ENCODE assay signal across 10 cellular contexts in the genomic region with DNA sequence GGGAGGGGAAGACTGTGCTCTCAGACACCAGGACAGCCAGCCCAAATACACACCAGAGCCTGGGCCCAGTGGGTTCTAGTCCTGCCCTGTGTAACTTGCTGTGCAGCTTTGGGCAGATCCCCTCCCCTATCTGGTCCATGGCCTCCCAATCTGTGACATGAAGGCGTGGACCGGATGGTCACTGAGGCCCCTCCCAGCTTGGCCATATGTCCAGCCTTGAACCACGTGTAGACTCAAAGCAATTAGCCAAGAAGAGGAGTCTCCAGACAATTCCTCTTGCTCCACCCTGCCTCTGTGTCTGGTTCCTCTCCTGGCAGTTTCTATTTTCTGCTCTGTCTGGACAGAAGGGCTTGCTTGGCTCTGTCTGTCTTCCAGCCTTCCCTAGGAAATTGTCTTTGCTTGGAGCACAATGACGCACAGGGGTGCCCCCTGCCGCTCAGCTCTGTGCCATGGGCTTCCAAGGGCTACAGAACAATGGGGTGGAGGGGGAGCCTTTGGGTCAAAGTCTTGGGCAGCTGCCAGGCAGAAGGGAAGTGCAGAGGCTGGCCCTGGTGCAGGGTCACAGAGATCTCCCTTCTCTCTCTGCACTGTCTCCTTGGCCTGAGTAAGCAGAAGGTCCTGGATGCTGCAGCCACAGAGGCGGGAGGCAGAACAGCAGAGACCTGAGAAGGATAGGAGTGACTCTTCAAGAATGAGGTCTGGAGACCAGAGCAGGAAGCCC.
DNase-seq lines count a peak whose midpoint lies in the region; ATAC-seq, FAIRE-seq and TF ChIP-seq lines count a peak whose summit lies in the region.
"Had no signal": no experiment of that assay in that cellular context is flagged by ENCODE, and none has a peak within 500 bp of the region (broad histone marks: within the 10 kb centered on the region; RNA-seq: fewer than 3 reads in every experiment).

No MANE protein-coding gene starts in this region.

- H3K4me3 ChIP-seq in bronchial epithelial cell (ENCODE audit: low read depth, low read length): no peak overlapping the region
- H3K4me3 ChIP-seq in right lobe of liver: no peak overlapping the region
- H3K4me3 ChIP-seq in aorta (ENCODE audit: low read length in 2 of 2): no peak overlapping the region
- no peak overlapping the region for H3K4me3 ChIP-seq in PC-9

- H3K36me3 ChIP-seq in bronchial epithelial cell (ENCODE audit: control insufficient read depth, insufficient read depth, low read length) (no peaks in the 10 kb centered on the region), right lobe of liver (no peaks in the 10 kb centered on the region), aorta (ENCODE audit: control insufficient read depth in 1 of 2, insufficient read depth in 2 of 2, low read length in 1 of 2) (no peaks in the 10 kb centered on the region), PC-9 (ENCODE audit: low read depth) (no peaks in the 10 kb centered on the region)

- H3K4me2 ChIP-seq in PC-9: no peak overlapping the region

- H3K27ac ChIP-seq in right lobe of liver (no peak overlapping the region), aorta (ENCODE audit: low read depth in 1 of 2, low read length in 2 of 2) (no peak overlapping the region), PC-9 (no peak overlapping the region)
- H3K27ac ChIP-seq: epithelial cell of prostate had no signal

- H3K4me1 ChIP-seq in right lobe of liver (no peaks in the 10 kb centered on the region), aorta (ENCODE audit: control insufficient read depth in 1 of 2, insufficient read depth in 2 of 2, low read length in 2 of 2) (peaks cover 0 to 7% of the 10 kb centered on the region in 2 donors), PC-9 (replicated peaks; ENCODE audit: insufficient read depth) (peaks cover 7% of the 10 kb centered on the region)

- no peaks in the 10 kb centered on the region for H4K20me1 ChIP-seq in PC-9 (ENCODE audit: insufficient read depth)

- peaks cover 74% of the 10 kb centered on the region for H3K27me3 Mint-ChIP-seq in stimulated activated naive CD8-positive, alpha-beta T cell treated with anti-CD3 and anti-CD28 coated beads, Interleukin-15, amount 100 ng/mL, for 72 hours

- H3K79me2 ChIP-seq in PC-9 (ENCODE audit: low read depth): no peaks in the 10 kb centered on the region

- TF ChIP-seq POLR2A in right lobe of liver (IDR thresholded peaks at IDR 0.05): no peak

- 6% methylated on average over 2 of the region's 6 CpGs for WGBS in right lobe of liver (ENCODE audit: insufficient coverage, low coverage, low lambda C conversion rate, missing lambda C conversion rate)
- 45 to 61% methylated on average over 6 of the region's 6 CpGs for WGBS in aorta, 2 donors

- POLR2A ChIA-PET in PC-9 (lab: Charles Lee; ENCODE audit: unreplicated experiment): no interaction called here

- peaks cover 5% of the 10 kb centered on the region for H3K27me3 ChIP-seq in bronchial epithelial cell (ENCODE audit: control insufficient read depth, insufficient read depth, low read length)
- H3K27me3 ChIP-seq in right lobe of liver: no peaks in the 10 kb centered on the region
- H3K27me3 ChIP-seq in aorta (ENCODE audit: control insufficient read depth in 1 of 2, insufficient read depth in 2 of 2, low read length in 1 of 2): no peaks in the 10 kb centered on the region
- H3K27me3 ChIP-seq in PC-9 (ENCODE audit: insufficient read depth, low read depth): no peaks in the 10 kb centered on the region

- ATAC-seq in stimulated activated naive CD8-positive, alpha-beta T cell treated with anti-CD3 and anti-CD28 coated beads, Interleukin-15, amount 100 ng/mL, for 72 hours: peak; percentile 22
- ATAC-seq in stimulated activated naive CD8-positive, alpha-beta T cell treated with anti-CD3 and anti-CD28 coated beads, Interleukin-15, Interleukin-2, amounts not matched to agents 100 U/mL and 50 U/mL, for 24 hours: no peak
- ATAC-seq in right lobe of liver: peak; percentile 70 to 90 (median 78)
- peak; percentile 74 for ATAC-seq in aorta (ENCODE audit: low FRiP score)

- H3K27ac Mint-ChIP-seq in stimulated activated naive CD8-positive, alpha-beta T cell treated with anti-CD3 and anti-CD28 coated beads, Interleukin-15, amount 100 ng/mL, for 72 hours: no peak overlapping the region

- TF ChIP-seq CTCF in bronchial epithelial cell (IDR thresholded peaks at IDR 0.05; ENCODE audit: insufficient read depth, low read length, severe bottlenecking) (peak; percentile 33), right lobe of liver (IDR thresholded peaks at IDR 0.05) (peak; percentile 21 to 46 (median 36)), PC-9 (conservative IDR thresholded peaks at IDR 0.05) (no peak)

- no peaks in the 10 kb centered on the region for H3K9me2 ChIP-seq in PC-9 (ENCODE audit: insufficient read depth)

- DNase-seq in stimulated activated naive CD8-positive, alpha-beta T cell treated with anti-CD3 and anti-CD28 coated beads, Interleukin-15, amount 100 ng/mL, for 72 hours: no peak
- DNase-seq in stimulated activated naive CD8-positive, alpha-beta T cell treated with anti-CD3 and anti-CD28 coated beads, Interleukin-15, Interleukin-2, amounts not matched to agents 100 U/mL and 50 U/mL, for 24 hours: no peak
- DNase-seq in bronchial epithelial cell (ENCODE audit: low read depth): no peak
- peak; percentile 61 to 69 (median 63) for DNase-seq in right lobe of liver
- peak; percentile 80 to 85 for DNase-seq in aorta
- no peak for DNase-seq in GDM1 (lab: John Stamatoyannopoulos, UW)
- DNase-seq in NCI-H1930 (lab: John Stamatoyannopoulos, UW): no peak
- no peak for DNase-seq in PC-9
- DNase-seq: stimulated activated CD4-positive, alpha-beta T cell treated with anti-CD3 and anti-CD28 coated beads, Interleukin-4, amount 100 ng/mL, for 24 hours had no signal

- H3K9me3 ChIP-seq in right lobe of liver (no peaks in the 10 kb centered on the region), aorta (ENCODE audit: control insufficient read depth, low read length) (no peaks in the 10 kb centered on the region), PC-9 (ENCODE audit: insufficient read depth, low read depth) (no peaks in the 10 kb centered on the region)

- intact Hi-C loops in right lobe of liver (cut with DNase I) (no loop called here), aorta (cut with DNase I) (loop anchor here in 1 of 2 donors (10.0 kb wide), 1 partner anchor 137 kb away; no protein-coding TSS in a partner anchor), PC-9 (cut with micrococcal nuclease; ENCODE audit: unreplicated experiment) (loop anchor here (5.0 kb wide), 1 partner anchor 80 kb away; no protein-coding TSS in a partner anchor)

- peaks cover 31% of the 10 kb centered on the region for H3K4me1 Mint-ChIP-seq in stimulated activated naive CD8-positive, alpha-beta T cell treated with anti-CD3 and anti-CD28 coated beads, Interleukin-15, amount 100 ng/mL, for 72 hours

- H3K4me3 Mint-ChIP-seq in stimulated activated naive CD8-positive, alpha-beta T cell treated with anti-CD3 and anti-CD28 coated beads, Interleukin-15, amount 100 ng/mL, for 72 hours: no peak overlapping the region

- CTCF ChIA-PET in PC-9 (lab: Charles Lee): no interaction called here

- H2AFZ ChIP-seq in PC-9: no peak overlapping the region

- no TSS peak for BruUV-seq in PC-9 (replicated peaks; lab: Mats Ljungman, UMichigan)

- peaks cover 0 to under 1% of the 10 kb centered on the region in 2 donors for H3K9me3 Mint-ChIP-seq in stimulated activated naive CD8-positive, alpha-beta T cell treated with anti-CD3 and anti-CD28 coated beads, Interleukin-15, amount 100 ng/mL, for 72 hours

- FAIRE-seq in bronchial epithelial cell (lab: Jason Lieb, UNC): no peak

- H3F3A ChIP-seq in PC-9 (ENCODE audit: insufficient read depth, low read depth): no peaks in the 10 kb centered on the region

Comparison
In these comparisons a context has a peak if more than half of its experiments do, and no peak if none do; other contexts are left out.
1. DNase-seq: peak in right lobe of liver (3 of 3) and aorta (2 of 2); none in stimulated activated naive CD8-positive, alpha-beta T cell treated with anti-CD3 and anti-CD28 coated beads, Interleukin-15, amount 100 ng/mL, for 72 hours (0 of 2), stimulated activated naive CD8-positive, alpha-beta T cell treated with anti-CD3 and anti-CD28 coated beads, Interleukin-15, Interleukin-2, amounts not matched to agents 100 U/mL and 50 U/mL, for 24 hours (single experiment), bronchial epithelial cell (single experiment), GDM1 (single experiment), NCI-H1930 (0 of 2) and PC-9 (0 of 2).